Comparison of ENCODE assay signal across 15 cellular contexts in the genomic region with DNA sequence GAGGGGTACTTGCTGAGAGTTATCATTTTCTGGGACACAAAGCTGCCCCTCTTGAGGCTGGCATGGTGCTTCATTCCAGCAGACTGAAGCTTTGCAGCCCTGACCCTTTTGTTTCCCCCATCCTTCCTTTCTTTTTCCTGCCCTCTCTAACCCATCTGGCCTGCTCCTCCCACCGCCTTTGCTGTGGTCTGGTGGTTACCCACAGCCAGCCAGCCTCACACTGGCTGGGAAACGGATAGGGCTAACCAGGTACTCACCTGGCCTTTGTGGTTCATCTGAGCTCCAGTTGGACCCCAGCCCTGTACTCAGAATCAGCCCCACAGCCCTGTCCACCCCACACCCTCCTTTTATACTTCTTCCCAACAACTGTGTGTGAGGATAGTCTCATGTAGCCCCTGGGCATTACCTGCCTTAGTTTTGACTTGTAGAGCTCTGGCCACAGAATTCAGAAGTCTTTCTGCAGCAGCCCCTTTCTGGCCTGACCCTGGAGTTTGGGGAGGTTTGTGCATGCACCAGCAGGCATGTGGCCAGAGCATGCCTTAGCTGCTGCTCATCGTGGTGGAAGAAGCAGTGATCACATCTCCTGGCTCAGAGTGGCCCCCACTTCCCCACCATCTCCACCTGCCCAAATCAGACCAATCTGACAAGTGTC.
"Had no signal": no experiment of that assay in that cellular context is flagged by ENCODE, and none has a peak within 500 bp of the region (broad histone marks: within the 10 kb centered on the region; RNA-seq: fewer than 3 reads in every experiment).

No MANE protein-coding gene starts in this region.

- H3K27ac ChIP-seq: gastrocnemius medialis, heart right ventricle, neutrophil, right lobe of liver, spleen, VCaP had no signal

- H3K9me3 ChIP-seq: gastrocnemius medialis, neutrophil, right lobe of liver, spleen had no signal

- H3K9me3 Mint-ChIP-seq: type B pancreatic cell had no signal

- FAIRE-seq: endothelial cell of umbilical vein, islet of Langerhans had no signal

- ATAC-seq: gastrocnemius medialis, heart right ventricle, left ventricle myocardium superior, right lobe of liver had no signal

- H3K4me1 ChIP-seq: gastrocnemius medialis, heart right ventricle, spleen had no signal

- H3K27ac Mint-ChIP-seq: type B pancreatic cell had no signal

- H3K4me3 ChIP-seq: gastrocnemius medialis, heart right ventricle, right lobe of liver, spleen had no signal

- DNase-seq: activated naive CD4-positive, alpha-beta T cell treated with anti-CD3 and anti-CD28 coated beads, Interleukin-2, amount 50 U/mL, for 16 hours; amygdala; gastrocnemius medialis; heart right ventricle; left ventricle myocardium superior; spleen; stimulated activated CD4-positive, alpha-beta T cell treated with anti-CD3 and anti-CD28 coated beads, Interleukin-2, amount 100 ng/mL, for 24 hours; stimulated activated naive CD4-positive, alpha-beta T cell treated with Interleukin-2 at 50 U/mL for 16 hours; T1000 had no signal

- H3K36me3 ChIP-seq: gastrocnemius medialis, heart right ventricle, neutrophil, right lobe of liver, spleen had no signal

- H3K4me3 Mint-ChIP-seq: type B pancreatic cell had no signal

- H3K27me3 ChIP-seq: gastrocnemius medialis, heart right ventricle, right lobe of liver, spleen had no signal

- H3K36me3 Mint-ChIP-seq: type B pancreatic cell had no signal
